Comparison of ENCODE assay signal across 8 cellular contexts in the genomic region with DNA sequence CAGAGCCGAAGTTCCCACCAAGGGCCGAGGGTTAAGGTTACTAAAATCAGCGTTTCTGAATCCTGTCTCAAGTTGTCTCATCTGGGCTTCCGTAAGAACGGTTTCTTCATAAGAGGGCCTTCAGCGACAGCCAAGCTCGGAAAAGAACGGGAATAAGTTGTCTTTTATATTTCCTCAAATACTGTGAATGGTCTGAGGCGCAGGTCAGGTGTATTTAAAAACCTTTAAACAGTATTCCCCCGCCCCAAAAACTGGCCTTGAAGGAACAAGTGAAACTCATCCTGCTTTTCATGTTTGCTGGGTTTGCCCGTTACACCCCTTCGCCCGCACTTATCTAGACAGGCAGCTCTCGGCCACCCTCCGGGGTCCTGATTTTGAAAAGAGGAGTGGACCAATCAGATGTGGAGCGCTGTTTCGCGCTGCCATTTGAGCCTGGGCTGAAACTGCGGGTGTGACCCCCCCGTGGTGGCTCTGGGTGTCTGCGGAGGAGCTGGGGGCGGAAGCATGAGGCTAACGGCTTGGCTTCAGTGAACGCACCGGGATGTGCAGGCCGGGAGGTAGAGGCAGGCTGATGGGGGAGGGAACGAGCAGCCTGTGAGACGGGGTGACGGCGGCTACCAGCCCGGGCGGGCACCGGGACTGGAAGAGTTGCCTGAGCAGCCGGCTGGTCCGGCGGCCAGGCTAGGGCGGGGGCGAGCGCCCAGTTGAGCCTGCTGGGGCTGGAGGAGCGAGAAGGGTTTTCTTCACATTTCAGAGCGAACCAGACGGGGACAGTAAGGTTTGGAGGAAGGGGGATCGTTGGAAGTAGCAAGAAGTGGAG. TPM values are rescaled to one million over a fixed set of nuclear protein-coding genes. Genes with fewer than 3 reads are reported as not detected.
DNase-seq lines count a peak whose midpoint lies in the region; TF ChIP-seq lines count a peak whose summit lies in the region.
"Not testable (repeated sequence)": the region's sequence is repeated elsewhere in the genome, so short reads cannot be mapped to it uniquely, and the experiment has no call there.

A gene with protein sequence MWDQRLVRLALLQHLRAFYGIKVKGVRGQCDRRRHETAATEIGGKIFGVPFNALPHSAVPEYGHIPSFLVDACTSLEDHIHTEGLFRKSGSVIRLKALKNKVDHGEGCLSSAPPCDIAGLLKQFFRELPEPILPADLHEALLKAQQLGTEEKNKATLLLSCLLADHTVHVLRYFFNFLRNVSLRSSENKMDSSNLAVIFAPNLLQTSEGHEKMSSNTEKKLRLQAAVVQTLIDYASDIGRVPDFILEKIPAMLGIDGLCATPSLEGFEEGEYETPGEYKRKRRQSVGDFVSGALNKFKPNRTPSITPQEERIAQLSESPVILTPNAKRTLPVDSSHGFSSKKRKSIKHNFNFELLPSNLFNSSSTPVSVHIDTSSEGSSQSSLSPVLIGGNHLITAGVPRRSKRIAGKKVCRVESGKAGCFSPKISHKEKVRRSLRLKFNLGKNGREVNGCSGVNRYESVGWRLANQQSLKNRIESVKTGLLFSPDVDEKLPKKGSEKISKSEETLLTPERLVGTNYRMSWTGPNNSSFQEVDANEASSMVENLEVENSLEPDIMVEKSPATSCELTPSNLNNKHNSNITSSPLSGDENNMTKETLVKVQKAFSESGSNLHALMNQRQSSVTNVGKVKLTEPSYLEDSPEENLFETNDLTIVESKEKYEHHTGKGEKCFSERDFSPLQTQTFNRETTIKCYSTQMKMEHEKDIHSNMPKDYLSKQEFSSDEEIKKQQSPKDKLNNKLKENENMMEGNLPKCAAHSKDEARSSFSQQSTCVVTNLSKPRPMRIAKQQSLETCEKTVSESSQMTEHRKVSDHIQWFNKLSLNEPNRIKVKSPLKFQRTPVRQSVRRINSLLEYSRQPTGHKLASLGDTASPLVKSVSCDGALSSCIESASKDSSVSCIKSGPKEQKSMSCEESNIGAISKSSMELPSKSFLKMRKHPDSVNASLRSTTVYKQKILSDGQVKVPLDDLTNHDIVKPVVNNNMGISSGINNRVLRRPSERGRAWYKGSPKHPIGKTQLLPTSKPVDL (plus strand): TSS at position 454 of the 820 bp plus-strand sequence. CDS start 708 bp downstream, outside the sequence.

- H3K36me3 ChIP-seq in HAP-1 (replicated peaks); rectal smooth muscle tissue (ENCODE audit: control insufficient read depth, insufficient read depth, low read length); thymus (ENCODE audit: control insufficient read depth, insufficient read depth): not testable (repeated sequence)

- H3K27ac ChIP-seq in rectal smooth muscle tissue (ENCODE audit: low read depth, low read length) (peak within 1 kb of the TSS; percentile 73), thymus (ENCODE audit: low read depth) (peak within 1 kb of the TSS; percentile 67)

- peak within 1 kb of the TSS; percentile 79 for H3K4me3 ChIP-seq in HAP-1
- H3K4me3 ChIP-seq in choroid plexus epithelial cell (ENCODE audit: low read depth, low read length) = peak within 1 kb of the TSS; percentile 62
- H3K4me3 ChIP-seq in iPS-18c (ENCODE audit: insufficient read depth, low read depth, low read length) = peak within 1 kb of the TSS; percentile 78
- H3K4me3 ChIP-seq in rectal smooth muscle tissue (ENCODE audit: low read length) = peak within 1 kb of the TSS; percentile 70
- peak within 1 kb of the TSS; percentile 50 for H3K4me3 ChIP-seq in thymus (ENCODE audit: low read length)

- peak; percentile 62 for DNase-seq in GM10266 (ENCODE audit: extremely low spot score)
- peak; percentile 85 to 92 for DNase-seq in HAP-1 (ENCODE audit: low spot score in 2 of 2)
- DNase-seq in KBM-7 = peak; percentile 95
- DNase-seq in activated CD4-positive, alpha-beta T cell treated with anti-CD3 and anti-CD28 coated beads, Interleukin-2, amount 50 U/mL, for 48 hours = peak; percentile 81 to 87
- peak; percentile 95 for DNase-seq in choroid plexus epithelial cell (ENCODE audit: low read depth)

- not testable (repeated sequence) for H3K9me3 ChIP-seq in HAP-1; iPS-18c (ENCODE audit: control insufficient read depth, insufficient read depth, low read length); thymus (ENCODE audit: control insufficient read depth)

- H3K9ac ChIP-seq in rectal smooth muscle tissue (ENCODE audit: low read length) = not testable (repeated sequence)

- H3K4me1 ChIP-seq in HAP-1 = peaks cover 11% of the 10 kb centered on the region
- not testable (repeated sequence) for H3K4me1 ChIP-seq in rectal smooth muscle tissue (ENCODE audit: control insufficient read depth, insufficient read depth, low read length); thymus (ENCODE audit: control insufficient read depth, insufficient read depth, low read length)

- H3K27me3 ChIP-seq in HAP-1 (ENCODE audit: low read depth); rectal smooth muscle tissue (ENCODE audit: control insufficient read depth, insufficient read depth, low read length); thymus (ENCODE audit: control insufficient read depth, insufficient read depth): not testable (repeated sequence)

- TF ChIP-seq CTCF in GM10266 (IDR thresholded peaks at IDR 0.05; ENCODE audit: control insufficient read depth, insufficient read depth, low read depth, missing control alignments); choroid plexus epithelial cell (conservative IDR thresholded peaks at IDR 0.05; ENCODE audit: low read depth, low read length): not testable (repeated sequence)

- under 1% methylated on average over 33 of the region's 43 CpGs for WGBS in thymus

- in situ Hi-C loops in HAP-1 (cut with MboI; ENCODE audit: low sequenced_read_pairs); KBM-7 (cut with MboI; ENCODE audit: low pct_unique_long_range_greater_than_20kb, low sequenced_read_pairs): not testable (repeated sequence)

RNA-seq across cellular contexts. Expression of the gene that starts here (rescaled TPM):
- 4.4 TPM for polyA plus RNA-seq in thymus

Comparison
In these comparisons a context has a peak if more than half of its experiments do, and no peak if none do; other contexts are left out.
1. Peak in every context shown above with its lines: DNase-seq, H3K4me3 ChIP-seq and H3K27ac ChIP-seq.